Comparison of ENCODE assay signal across 17 cellular contexts in the genomic region with DNA sequence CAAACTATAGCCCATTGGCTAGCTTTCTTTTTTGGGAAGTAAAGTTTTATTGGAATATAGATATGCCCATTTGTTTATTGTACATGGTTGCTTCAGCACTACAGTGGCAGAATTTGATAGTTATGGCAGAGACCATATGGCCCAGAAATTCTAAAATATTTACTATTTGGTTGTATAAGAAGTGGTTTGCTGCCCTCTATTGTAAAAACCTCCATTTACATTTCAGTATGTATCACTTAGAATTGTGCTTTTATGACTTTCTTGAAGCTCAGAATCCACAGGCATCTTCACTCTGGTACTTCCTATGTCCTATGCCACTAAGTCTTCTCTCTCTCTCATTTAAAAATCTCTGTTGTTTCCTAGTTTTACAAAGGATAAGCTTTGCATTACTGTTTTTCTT. TPM values are rescaled to one million over a fixed set of nuclear protein-coding genes. Genes with fewer than 3 reads are reported as not detected.
DNase-seq lines count a peak whose midpoint lies in the region; ATAC-seq and TF ChIP-seq lines count a peak whose summit lies in the region.
"Had no signal": no experiment of that assay in that cellular context is flagged by ENCODE, and none has a peak within 500 bp of the region (broad histone marks: within the 10 kb centered on the region; RNA-seq: fewer than 3 reads in every experiment).

No MANE protein-coding gene starts in this region.

- peaks cover 2% of the 10 kb centered on the region for H3K27me3 Mint-ChIP-seq in osteocyte (ENCODE audit: unreplicated experiment)
- H3K27me3 Mint-ChIP-seq: activated naive CD4-positive, alpha-beta T cell treated with anti-CD3 and anti-CD28 coated beads, Interleukin-2, amount 50 U/mL, for 24 hours; naive B cell had no signal

- no peak for TF ChIP-seq POLR2A in sigmoid colon (IDR thresholded peaks at IDR 0.05)

- H3K27ac ChIP-seq in sigmoid colon: no peak overlapping the region
- H3K27ac ChIP-seq: tibial artery had no signal

- no peak overlapping the region for H3K27ac Mint-ChIP-seq in osteocyte (ENCODE audit: unreplicated experiment)
- H3K27ac Mint-ChIP-seq: activated naive CD4-positive, alpha-beta T cell treated with anti-CD3 and anti-CD28 coated beads, Interleukin-2, amount 50 U/mL, for 24 hours had no signal

- TF ChIP-seq EP300 in sigmoid colon (IDR thresholded peaks at IDR 0.05): no peak

- H3K9me3 ChIP-seq in sigmoid colon: peaks cover 0 to 7% (median 0%) of the 10 kb centered on the region in 4 donors

- H3K36me3 Mint-ChIP-seq in osteocyte (ENCODE audit: unreplicated experiment): no peaks in the 10 kb centered on the region

- TF ChIP-seq CTCF in osteocyte (IDR thresholded peaks at IDR 0.05) (peak; percentile 9), sigmoid colon (IDR thresholded peaks at IDR 0.05) (no peak)

- H3K4me3 Mint-ChIP-seq in osteocyte (ENCODE audit: unreplicated experiment): no peak overlapping the region
- H3K4me3 Mint-ChIP-seq: activated naive CD4-positive, alpha-beta T cell treated with anti-CD3 and anti-CD28 coated beads, Interleukin-2, amount 50 U/mL, for 24 hours; naive B cell had no signal

- DNase-seq in NCI-H82 (lab: John Stamatoyannopoulos, UW): peak; percentile 22
- no peak for DNase-seq in NCI-H82 treated with DMSO at 0.1 percent for 48 hours (lab: John Stamatoyannopoulos, UW; ENCODE audit: unreplicated experiment)
- peak; percentile 51 for DNase-seq in NAMALWA (ENCODE audit: low spot score)
- peak; percentile 31 for DNase-seq in amniotic epithelial cell (ENCODE audit: low read depth)
- DNase-seq in osteocyte (ENCODE audit: extremely low spot score, unreplicated experiment): no peak
- DNase-seq in sigmoid colon: no peak
- no peak for DNase-seq in activated naive CD4-positive, alpha-beta T cell (lab: John Stamatoyannopoulos, UW)
- DNase-seq: cortex of kidney, foreskin melanocyte, naive B cell, NCI-H1048, T1000, tibial artery had no signal

- H3K27me3 ChIP-seq in sigmoid colon: no peaks in the 10 kb centered on the region
- H3K27me3 ChIP-seq: tibial artery had no signal

- H3K4me3 ChIP-seq in sigmoid colon: no peak overlapping the region
- H3K4me3 ChIP-seq: tibial artery had no signal

- no peak for ATAC-seq in HG03108 (IDR thresholded peaks at IDR 0.05; ENCODE audit: unreplicated experiment)

- intact Hi-C loops in sigmoid colon (cut with DNase I): no loop called here

- peaks cover 0 to 7% (median 2%) of the 10 kb centered on the region in 4 donors for H3K4me1 ChIP-seq in sigmoid colon

- peaks cover 9% of the 10 kb centered on the region for H3K9me3 Mint-ChIP-seq in osteocyte (ENCODE audit: unreplicated experiment)
- H3K9me3 Mint-ChIP-seq: activated naive CD4-positive, alpha-beta T cell treated with anti-CD3 and anti-CD28 coated beads, Interleukin-2, amount 50 U/mL, for 24 hours had no signal

- peaks cover 25% of the 10 kb centered on the region for H3K4me1 Mint-ChIP-seq in osteocyte (ENCODE audit: unreplicated experiment)

- no peaks in the 10 kb centered on the region for H3K36me3 ChIP-seq in sigmoid colon
- H3K36me3 ChIP-seq: tibial artery had no signal

RNA-seq across cellular contexts. Expression of a gene that starts 37.7 kb away (rescaled TPM):
- total RNA-seq in osteocyte: 0.16 and 0.43 TPM in 2 replicates
- total RNA-seq in sigmoid colon: 1 to 10 TPM in 1 of 4 donors, under 1 TPM in 2, not detected in 1; 0.41 to 1.1 (median 0.82) TPM
- polyA plus RNA-seq in sigmoid colon: under 1 TPM in 1 of 3 donors, not detected in 2; 0.10 TPM
- total RNA-seq: activated CD8-positive, alpha-beta memory T cell treated with anti-CD3 and anti-CD28 coated beads for 36 hours had no signal
- polyA plus RNA-seq: keratinocyte had no signal

Comparison
In these comparisons a context has a peak if more than half of its experiments do, and no peak if none do; other contexts are left out.
1. DNase-seq: peak in NCI-H82 (single experiment), NAMALWA (single experiment) and amniotic epithelial cell (single experiment); none in NCI-H82 treated with DMSO at 0.1 percent for 48 hours (single experiment), osteocyte (single experiment), sigmoid colon (single experiment) and activated naive CD4-positive, alpha-beta T cell (0 of 4).